ENCODE assay signal across 25 cellular contexts in the genomic region with DNA sequence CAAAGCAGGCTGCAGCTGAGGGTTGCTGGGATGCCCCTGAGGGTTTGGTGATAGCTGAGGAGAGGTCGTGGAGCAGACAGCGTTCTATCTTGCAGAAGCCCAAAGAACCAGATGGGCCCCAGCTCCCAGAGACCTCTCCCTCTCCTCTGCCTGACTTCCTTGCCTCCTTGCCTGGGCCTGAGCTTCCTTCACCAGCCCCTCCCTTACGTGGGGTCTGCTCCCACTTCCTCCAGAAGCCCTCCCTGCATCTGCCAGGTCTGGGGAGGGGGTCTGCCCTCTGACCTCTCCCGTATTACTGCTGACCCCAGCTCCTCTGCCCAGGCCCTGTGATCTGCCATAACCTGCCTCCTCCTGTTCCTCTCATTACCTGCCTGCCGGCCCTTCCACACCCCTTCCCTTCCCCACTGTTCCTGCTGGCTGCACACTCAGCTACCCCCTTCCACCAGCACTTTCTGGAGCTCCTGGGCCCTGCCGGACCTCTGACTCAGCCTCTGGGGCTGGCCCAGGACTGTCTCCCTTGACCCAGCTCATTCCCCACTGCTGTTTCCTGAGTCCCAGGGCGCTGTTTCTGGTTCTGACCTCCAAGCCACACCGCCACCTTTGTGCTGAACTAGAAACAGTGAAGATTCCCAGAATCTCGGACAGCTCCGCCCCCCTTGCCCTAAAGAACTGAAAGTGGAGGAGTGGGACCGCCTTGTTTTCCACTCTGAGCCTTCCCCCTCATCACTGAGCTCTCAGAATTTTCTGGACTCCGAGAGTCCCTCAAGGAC.
"Had no signal": no experiment of that assay in that cellular context is flagged by ENCODE, and none has a peak within 500 bp of the region (broad histone marks: within the 10 kb centered on the region; RNA-seq: fewer than 3 reads in every experiment).

No MANE protein-coding gene starts in this region.

- H3K27ac Mint-ChIP-seq: activated CD8-positive, alpha-beta T cell treated with anti-CD3 and anti-CD28 coated beads, Interleukin-2, amount 10 ng/mL, durations not matched to agents 7 days and 5 days; activated naive CD4-positive, alpha-beta T cell treated with anti-CD3 and anti-CD28 coated beads, Interleukin-2, amount 50 U/mL, for 72 hours; activated T-helper 17 cell treated with anti-CD3 and anti-CD28 coated beads, Interleukin-2, amount 50 U/mL, for 72 hours; T-cell; T-helper 2 cell treated with Interferon-gamma antibody and Interleukin-4, amounts not matched to agents 5 μg/mL and 100 μg/mL, for 36 hours had no signal

- H3K4me2 ChIP-seq: smooth muscle cell had no signal

- H3K4me1 Mint-ChIP-seq: T-cell had no signal

- H3K4me3 Mint-ChIP-seq: activated CD8-positive, alpha-beta T cell treated with anti-CD3 and anti-CD28 coated beads, Interleukin-2, amount 10 ng/mL, durations not matched to agents 7 days and 5 days; activated T-helper 17 cell treated with anti-CD3 and anti-CD28 coated beads, Interleukin-2, amount 50 U/mL, for 72 hours; memory B cell; T-cell; T-helper 2 cell treated with Interferon-gamma antibody and Interleukin-4, amounts not matched to agents 5 μg/mL and 100 μg/mL, for 36 hours had no signal

- H3K36me3 Mint-ChIP-seq: memory B cell, T-cell had no signal

- H3K9me3 ChIP-seq: ascending aorta, thyroid gland had no signal

- H3K36me3 ChIP-seq: ascending aorta, brain microvascular endothelial cell, thyroid gland, WERI-Rb-1 had no signal

- H3K27ac ChIP-seq: ascending aorta, brain microvascular endothelial cell, thyroid gland, WERI-Rb-1 had no signal

- H3K9me3 Mint-ChIP-seq: nephron had no signal

- ATAC-seq: activated CD8-positive, alpha-beta T cell treated with anti-CD3 and anti-CD28 coated beads, Interleukin-2, amount 10 ng/mL, durations not matched to agents 7 days and 5 days; activated naive CD4-positive, alpha-beta T cell treated with anti-CD3 and anti-CD28 coated beads, Interleukin-2, amount 50 U/mL, for 72 hours; activated T-helper 17 cell treated with anti-CD3 and anti-CD28 coated beads, Interleukin-2, amount 50 U/mL, for 72 hours; esophagus mucosa; sciatic nerve; stimulated activated naive CD8-positive, alpha-beta T cell treated with anti-CD3 and anti-CD28 coated beads, Interleukin-15, Interleukin-2, amounts not matched to agents 100 U/mL and 50 U/mL, for 24 hours; T-cell had no signal

- H3K4me1 ChIP-seq: ascending aorta, thyroid gland had no signal

- DNase-seq: activated CD4-positive, alpha-beta T cell treated with anti-CD3 and anti-CD28 coated beads, Interleukin-2, amount 50 U/mL, for 1 hour; activated CD4-positive, CD25-positive, alpha-beta regulatory T cell treated with anti-CD3 and anti-CD28 coated beads, Interleukin-2, amount 50 U/mL, for 72 hours; activated CD8-positive, alpha-beta T cell treated with anti-CD3 and anti-CD28 coated beads, Interleukin-2, amount 10 ng/mL, durations not matched to agents 7 days and 5 days; activated T-cell treated with anti-CD3 and anti-CD28 coated beads, Interleukin-2, amount 50 U/mL, for 1 hour; brain microvascular endothelial cell; caudate nucleus; dermis blood vessel endothelial cell; effector CD8-positive, alpha-beta T cell; hippocampal formation; left cardiac atrium; occipital lobe; stimulated activated CD4-positive, alpha-beta T cell treated with anti-CD3 and anti-CD28 coated beads, Interleukin-2, amount 100 ng/mL, for 48 hours; stimulated activated naive CD8-positive, alpha-beta T cell treated with anti-CD3 and anti-CD28 coated beads, Interleukin-15, Interleukin-2, amounts not matched to agents 100 U/mL and 50 U/mL, for 24 hours; T-cell; thyroid gland; WERI-Rb-1 had no signal

- H3K4me3 ChIP-seq: ascending aorta, smooth muscle cell, thyroid gland had no signal

- H3K27me3 ChIP-seq: ascending aorta, brain microvascular endothelial cell, thyroid gland had no signal
